Comparison of ENCODE assay signal across 36 cellular contexts in genomic region chr11:46125284-46125683, GRCh38.
"Had no signal": no experiment of that assay in that cellular context is flagged by ENCODE, and none has a peak within 500 bp of the region (broad histone marks: within the 10 kb centered on the region; RNA-seq: fewer than 3 reads in every experiment).

No MANE protein-coding gene starts in this region.

- H3K27me3 ChIP-seq: adrenal gland, body of pancreas, brain microvascular endothelial cell, breast epithelium had no signal

- H3K27me3 Mint-ChIP-seq: activated CD4-positive, alpha-beta memory T cell treated with anti-CD3 and anti-CD28 coated beads, Interleukin-2, amount 10 ng/mL, durations not matched to agents 7 days and 5 days; activated CD4-positive, alpha-beta T cell treated with anti-CD3 and anti-CD28 coated beads for 36 hours; activated CD8-positive, alpha-beta memory T cell treated with anti-CD3 and anti-CD28 coated beads, Interleukin-2, amount 10 ng/mL, durations not matched to agents 7 days and 5 days; activated naive CD8-positive, alpha-beta T cell treated with anti-CD3 and anti-CD28 coated beads for 36 hours; activated T-cell treated with anti-CD3 and anti-CD28 coated beads, Interleukin-2, amount 50 U/mL, for 24 hours had no signal

- H3K4me3 Mint-ChIP-seq: activated CD4-positive, alpha-beta memory T cell treated with anti-CD3 and anti-CD28 coated beads, Interleukin-2, amount 10 ng/mL, durations not matched to agents 7 days and 5 days; activated CD4-positive, alpha-beta T cell treated with anti-CD3 and anti-CD28 coated beads for 36 hours; activated CD8-positive, alpha-beta memory T cell treated with anti-CD3 and anti-CD28 coated beads, Interleukin-2, amount 10 ng/mL, durations not matched to agents 7 days and 5 days; activated CD8-positive, alpha-beta T cell treated with anti-CD3 and anti-CD28 coated beads, Interleukin-2, amount 10 ng/mL, durations not matched to agents 7 days and 5 days; activated naive CD8-positive, alpha-beta T cell treated with anti-CD3 and anti-CD28 coated beads for 36 hours; activated T-cell treated with anti-CD3 and anti-CD28 coated beads, Interleukin-2, amount 50 U/mL, for 24 hours; T-helper 1 cell treated with Interleukin-12 subunit alpha and Interleukin-12 subunit beta and Interleukin-4 antibody, amounts not matched to agents 30 μg/mL and 1 μg/mL, for 36 hours; T-helper 2 cell treated with Interferon-gamma antibody and Interleukin-4, amounts not matched to agents 5 μg/mL and 100 μg/mL, for 36 hours had no signal

- H3K27ac ChIP-seq: adrenal gland, body of pancreas, brain microvascular endothelial cell, breast epithelium, VCaP had no signal

- H3K9me3 Mint-ChIP-seq: activated CD4-positive, alpha-beta memory T cell treated with anti-CD3 and anti-CD28 coated beads, Interleukin-2, amount 10 ng/mL, durations not matched to agents 7 days and 5 days; activated naive CD4-positive, alpha-beta T cell treated with anti-CD3 and anti-CD28 coated beads, Interleukin-2, amount 50 U/mL, for 72 hours; activated naive CD8-positive, alpha-beta T cell treated with anti-CD3 and anti-CD28 coated beads for 36 hours; activated T-cell treated with anti-CD3 and anti-CD28 coated beads, Interleukin-2, amount 50 U/mL, for 24 hours; activated T-helper 2 cell treated with anti-CD3 and anti-CD28 coated beads, Interferon-gamma antibody, Interleukin-2, Interleukin-4, amounts not matched to agents 10 μg/mL and 5 μg/mL and 100 μg/mL, durations not matched to agents 14 hours and 24 hours and 36 hours; T-helper 1 cell treated with Interleukin-12 subunit alpha and Interleukin-12 subunit beta and Interleukin-4 antibody, amounts not matched to agents 30 μg/mL and 1 μg/mL, for 36 hours; T-helper 2 cell treated with Interferon-gamma antibody and Interleukin-4, amounts not matched to agents 5 μg/mL and 100 μg/mL, for 36 hours had no signal

- H3K27ac Mint-ChIP-seq: activated CD4-positive, alpha-beta memory T cell treated with anti-CD3 and anti-CD28 coated beads, Interleukin-2, amount 10 ng/mL, durations not matched to agents 7 days and 5 days; activated CD4-positive, alpha-beta T cell treated with anti-CD3 and anti-CD28 coated beads for 36 hours; activated CD8-positive, alpha-beta memory T cell treated with anti-CD3 and anti-CD28 coated beads, Interleukin-2, amount 10 ng/mL, durations not matched to agents 7 days and 5 days; activated CD8-positive, alpha-beta T cell treated with anti-CD3 and anti-CD28 coated beads, Interleukin-2, amount 10 ng/mL, durations not matched to agents 7 days and 5 days; activated naive CD4-positive, alpha-beta T cell treated with anti-CD3 and anti-CD28 coated beads, Interleukin-2, amount 50 U/mL, for 72 hours; activated naive CD8-positive, alpha-beta T cell treated with anti-CD3 and anti-CD28 coated beads for 36 hours; activated T-cell treated with anti-CD3 and anti-CD28 coated beads, Interleukin-2, amount 50 U/mL, for 24 hours; activated T-helper 2 cell treated with anti-CD3 and anti-CD28 coated beads, Interferon-gamma antibody, Interleukin-2, Interleukin-4, amounts not matched to agents 10 μg/mL and 5 μg/mL and 100 μg/mL, durations not matched to agents 14 hours and 24 hours and 36 hours; T-helper 1 cell treated with Interleukin-12 subunit alpha and Interleukin-12 subunit beta and Interleukin-4 antibody, amounts not matched to agents 30 μg/mL and 1 μg/mL, for 36 hours; T-helper 2 cell treated with Interferon-gamma antibody and Interleukin-4, amounts not matched to agents 5 μg/mL and 100 μg/mL, for 36 hours had no signal

- H3K9me3 ChIP-seq: adrenal gland, body of pancreas, breast epithelium had no signal

- H3K36me3 ChIP-seq: adrenal gland, brain microvascular endothelial cell, breast epithelium had no signal

- H3K36me3 Mint-ChIP-seq: activated CD8-positive, alpha-beta memory T cell treated with anti-CD3 and anti-CD28 coated beads, Interleukin-2, amount 10 ng/mL, durations not matched to agents 7 days and 5 days; activated naive CD4-positive, alpha-beta T cell treated with anti-CD3 and anti-CD28 coated beads, Interleukin-2, amount 50 U/mL, for 72 hours; activated naive CD8-positive, alpha-beta T cell treated with anti-CD3 and anti-CD28 coated beads for 36 hours had no signal

- H3K4me3 ChIP-seq: adrenal gland, body of pancreas, breast epithelium had no signal

- ATAC-seq: activated CD4-positive, alpha-beta T cell treated with anti-CD3 and anti-CD28 coated beads for 36 hours; activated CD4-positive, CD25-positive, alpha-beta regulatory T cell treated with anti-CD3 and anti-CD28 coated beads, Interleukin-2, amount 50 U/mL, for 24 hours; activated CD8-positive, alpha-beta memory T cell treated with anti-CD3 and anti-CD28 coated beads, Interleukin-2, amount 10 ng/mL, durations not matched to agents 7 days and 5 days; activated CD8-positive, alpha-beta T cell treated with anti-CD3 and anti-CD28 coated beads, Interleukin-2, amount 10 ng/mL, durations not matched to agents 7 days and 5 days; activated naive CD4-positive, alpha-beta T cell treated with anti-CD3 and anti-CD28 coated beads, Interleukin-2, amount 50 U/mL, for 72 hours; body of pancreas had no signal

- DNase-seq: activated CD4-positive, alpha-beta memory T cell treated with anti-CD3 and anti-CD28 coated beads, Interleukin-2, amount 10 ng/mL, durations not matched to agents 7 days and 5 days; activated CD4-positive, alpha-beta T cell treated with anti-CD3 and anti-CD28 coated beads for 1 hour; activated CD4-positive, alpha-beta T cell treated with anti-CD3 and anti-CD28 coated beads for 36 hours; activated CD4-positive, alpha-beta T cell treated with anti-CD3 and anti-CD28 coated beads for 48 hours; activated CD4-positive, alpha-beta T cell treated with anti-CD3 and anti-CD28 coated beads, Interleukin-2, amount 50 U/mL, for 48 hours; activated CD4-positive, CD25-positive, alpha-beta regulatory T cell; activated CD8-positive, alpha-beta memory T cell treated with anti-CD3 and anti-CD28 coated beads for 24 hours; activated CD8-positive, alpha-beta memory T cell treated with anti-CD3 and anti-CD28 coated beads, Interleukin-2, amount 10 ng/mL, durations not matched to agents 7 days and 5 days; activated CD8-positive, alpha-beta memory T cell treated with anti-CD3 and anti-CD28 coated beads, Interleukin-2, amount 50 U/mL, for 48 hours; activated CD8-positive, alpha-beta T cell treated with anti-CD3 and anti-CD28 coated beads, Interleukin-2, amount 10 ng/mL, durations not matched to agents 7 days and 5 days; activated effector memory CD4-positive, alpha-beta T cell treated with Interleukin-2 at 50 U/mL for 16 hours; activated gamma-delta T cell; activated naive CD4-positive, alpha-beta T cell treated with anti-CD3 and anti-CD28 coated beads, Interleukin-2, amount 50 U/mL, for 16 hours; activated naive CD4-positive, alpha-beta T cell treated with Interleukin-2 at 50 U/mL for 16 hours; activated naive CD8-positive, alpha-beta T cell treated with anti-CD3 and anti-CD28 coated beads for 36 hours; activated T-cell treated with anti-CD3 and anti-CD28 coated beads, Interleukin-2, amount 50 U/mL, for 24 hours; activated T-cell treated with anti-CD3 and anti-CD28 coated beads, Interleukin-2, amount 50 U/mL, for 48 hours; adrenal gland; amniotic stem cell; aorta; body of pancreas; brain microvascular endothelial cell; central memory CD4-positive, alpha-beta T cell; T-helper 1 cell; T-helper 2 cell; T-helper 9 cell had no signal

- FAIRE-seq: astrocyte, colon, TTC549 had no signal

- H3K4me1 ChIP-seq: breast epithelium had no signal
